17 cellular contexts compared by ENCODE assay signal in genomic region chr14:92481386-92481785, GRCh38. TPM values are rescaled to one million over a fixed set of nuclear protein-coding genes. Genes with fewer than 3 reads are reported as not detected.
DNase-seq lines count a peak whose midpoint lies in the region; ATAC-seq and TF ChIP-seq lines count a peak whose summit lies in the region.
"Had no signal": no experiment of that assay in that cellular context is flagged by ENCODE, and none has a peak within 500 bp of the region (broad histone marks: within the 10 kb centered on the region; RNA-seq: fewer than 3 reads in every experiment).

No MANE protein-coding gene starts in this region.

- H3K36me3 Mint-ChIP-seq in HFFc6 (ENCODE audit: low read depth) (no peaks in the 10 kb centered on the region), chondrocyte (ENCODE audit: low read depth) (no peaks in the 10 kb centered on the region)
- no peaks in the 10 kb centered on the region for H3K36me3 Mint-ChIP-seq in activated T-cell treated with anti-CD3 and anti-CD28 coated beads, Interleukin-2, amount 50 U/mL, for 24 hours (ENCODE audit: low read depth)
- H3K36me3 Mint-ChIP-seq: WTC11 had no signal

- H3K27ac Mint-ChIP-seq in HFFc6 (no peak overlapping the region), chondrocyte (ENCODE audit: unreplicated experiment) (no peak overlapping the region)
- no peak overlapping the region for H3K27ac Mint-ChIP-seq in activated T-cell treated with anti-CD3 and anti-CD28 coated beads, Interleukin-2, amount 50 U/mL, for 24 hours
- H3K27ac Mint-ChIP-seq: WTC11 had no signal

- no peaks in the 10 kb centered on the region for H3K4me1 Mint-ChIP-seq in HFFc6 (ENCODE audit: low read depth)
- H3K4me1 Mint-ChIP-seq in chondrocyte (ENCODE audit: low read depth), result peaks cover 17% of the 10 kb centered on the region
- H3K4me1 Mint-ChIP-seq in activated T-cell treated with anti-CD3 and anti-CD28 coated beads, Interleukin-2, amount 50 U/mL, for 24 hours (ENCODE audit: low read depth), result no peaks in the 10 kb centered on the region

- H3K27ac ChIP-seq in AG04450 (ENCODE audit: low read depth, low read length) (no peak overlapping the region), left lung (peak overlapping the region in 1 of 2 donors; percentile 28)
- H3K27ac ChIP-seq: BLaER1 treated with 17β-estradiol and CSF1 and Interleukin-3, amounts not matched to agents 10 nM and 100 nM; pancreas; vagina had no signal

- peaks cover 15% of the 10 kb centered on the region for H3K27me3 ChIP-seq in AG04450 (ENCODE audit: control insufficient read depth, insufficient read depth, low read length)
- H3K27me3 ChIP-seq in left lung, result no peaks in the 10 kb centered on the region
- H3K27me3 ChIP-seq: BLaER1 treated with 17β-estradiol and CSF1 and Interleukin-3, amounts not matched to agents 10 nM and 100 nM; pancreas; vagina had no signal

- POLR2A ChIA-PET in AG04450 (lab: Yijun Ruan, JAX), result no interaction called here

- H3K4me3 ChIP-seq in AG04450 (ENCODE audit: low read depth, low read length) (no peak overlapping the region), left lung (no peak overlapping the region)
- H3K4me3 ChIP-seq: BLaER1 treated with 17β-estradiol and CSF1 and Interleukin-3, amounts not matched to agents 10 nM and 100 nM; pancreas; vagina had no signal

- intact Hi-C loops in left lung (cut with DNase I), result no loop called here

- no peak overlapping the region for H3K4me3 Mint-ChIP-seq in HFFc6
- H3K4me3 Mint-ChIP-seq in chondrocyte (ENCODE audit: unreplicated experiment), result no peak overlapping the region
- no peak overlapping the region for H3K4me3 Mint-ChIP-seq in activated T-cell treated with anti-CD3 and anti-CD28 coated beads, Interleukin-2, amount 50 U/mL, for 24 hours
- H3K4me3 Mint-ChIP-seq: WTC11 had no signal

- CTCF ChIA-PET in AG04450 (lab: Charles Lee), result interaction anchor here (0.6 to 1.3 kb wide), 7 partner anchors 10 to 205 kb away, joined by 3 to 4 read pairs (median 4); no protein-coding TSS in a partner anchor

- H3K36me3 ChIP-seq in left lung, result no peaks in the 10 kb centered on the region
- H3K36me3 ChIP-seq: BLaER1 treated with 17β-estradiol and CSF1 and Interleukin-3, amounts not matched to agents 10 nM and 100 nM; pancreas; vagina had no signal

- H3K9me3 ChIP-seq in AG04450 (ENCODE audit: control insufficient read depth, insufficient read depth, low read length) (no peaks in the 10 kb centered on the region), left lung (no peaks in the 10 kb centered on the region)
- H3K9me3 ChIP-seq: pancreas, vagina had no signal

- DNase-seq in AG04450 (ENCODE audit: low read depth, low spot score) (no peak), HFFc6 (no peak), chondrocyte (ENCODE audit: low spot score) (no peak), left lung (no peak), Ammon's horn (ENCODE audit: low spot score) (no peak)
- no peak for DNase-seq in activated T-cell treated with anti-CD3 and anti-CD28 coated beads, Interleukin-2, amount 50 U/mL, for 24 hours
- DNase-seq: activated CD8-positive, alpha-beta memory T cell treated with anti-CD3 and anti-CD28 coated beads, Interleukin-2, amount 50 U/mL, for 4 hours; effector CD8-positive, alpha-beta T cell; GDM1; NCI-H146; NCI-H748 treated with DMSO at 0.1 percent for 48 hours; pancreas had no signal

- peak; percentile 68 for TF ChIP-seq CTCF in AG04450 (IDR thresholded peaks at IDR 0.05; ENCODE audit: low read depth, low read length)
- peak; percentile 62 for TF ChIP-seq CTCF in HFFc6 (IDR thresholded peaks at IDR 0.05)
- peak; percentile 67 for TF ChIP-seq CTCF in chondrocyte (IDR thresholded peaks at IDR 0.05)
- TF ChIP-seq CTCF in left lung (IDR thresholded peaks at IDR 0.05), result no peak

- H3K27me3 Mint-ChIP-seq in HFFc6 (ENCODE audit: insufficient read depth) (peaks cover 6% of the 10 kb centered on the region; the same call in 1 of the 2 replicates), chondrocyte (ENCODE audit: low read depth) (no peaks in the 10 kb centered on the region)
- H3K27me3 Mint-ChIP-seq in activated T-cell treated with anti-CD3 and anti-CD28 coated beads, Interleukin-2, amount 50 U/mL, for 24 hours, result no peaks in the 10 kb centered on the region

- H3K9me3 Mint-ChIP-seq in HFFc6 (peaks cover 6% of the 10 kb centered on the region), chondrocyte (ENCODE audit: low read depth) (peaks cover 7% of the 10 kb centered on the region)
- H3K9me3 Mint-ChIP-seq in activated T-cell treated with anti-CD3 and anti-CD28 coated beads, Interleukin-2, amount 50 U/mL, for 24 hours, result no peaks in the 10 kb centered on the region

- peaks cover 0 to 23% of the 10 kb centered on the region in 2 donors for H3K4me1 ChIP-seq in left lung
- H3K4me1 ChIP-seq: pancreas, vagina had no signal

- peak; percentile 47 for ATAC-seq in left lung
- no peak for ATAC-seq in HG02623 (IDR thresholded peaks at IDR 0.05; ENCODE audit: unreplicated experiment)
- ATAC-seq in HG02852 (IDR thresholded peaks at IDR 0.05; ENCODE audit: unreplicated experiment), result no peak
- ATAC-seq: WTC11 had no signal

RNA-seq across cellular contexts. Expression of gene RIN3, which starts 32.2 kb away (rescaled TPM):
- polyA plus RNA-seq in AG04450 (2011; rRNA removed), result 3.7 and 5.6 TPM in 2 replicates
- 8.5 and 9.0 TPM in 2 replicates for polyA minus RNA-seq in AG04450 (2011; rRNA and poly(A)+ RNA removed)
- 10 to 100 TPM; 19.7 to 26.0 (median 24.6) TPM for total RNA-seq in HFFc6 (2021; fragmentation: NEBNext Ultra II Directional; extraction: Animal tissue kit (Norgen Biotek cat#: 25700))
- total RNA-seq in chondrocyte (18.8 to 24.2 TPM (median 20.2 TPM) in 3 replicates), left lung (10 to 100 TPM; 25.7 to 54.8 TPM)

Comparison
In these comparisons a context has a peak if more than half of its experiments do, and no peak if none do; other contexts are left out.
1. CTCF ChIP-seq: peak in AG04450 (single experiment), HFFc6 (single experiment) and chondrocyte (single experiment); none in left lung (0 of 2).